Comparison of ENCODE assay signal across 23 cellular contexts in the genomic region with DNA sequence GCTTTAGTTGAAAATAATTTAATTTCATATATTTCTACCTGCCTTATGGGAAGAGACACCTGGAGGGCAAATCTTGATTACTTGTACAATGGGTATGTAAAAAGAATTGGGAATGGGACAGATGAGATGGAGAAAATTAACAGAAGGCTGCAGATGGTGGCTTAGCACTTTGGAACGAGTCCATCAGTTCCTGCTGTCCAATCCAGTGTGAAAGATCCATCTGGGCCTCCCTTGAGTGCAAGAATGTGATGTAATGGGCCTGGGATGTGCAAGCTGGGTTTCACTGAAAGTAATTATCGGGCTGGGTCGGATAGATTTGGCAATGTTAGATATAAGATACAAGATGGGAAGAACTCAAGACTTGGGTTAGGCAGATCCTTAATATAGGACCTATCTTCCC. TPM values are rescaled to one million over a fixed set of nuclear protein-coding genes. Genes with fewer than 3 reads are reported as not detected.
A peak's percentile ranks its signal among the peaks of the same experiment; 100 is the strongest.
DNase-seq lines count a peak whose midpoint lies in the region; ATAC-seq and TF ChIP-seq lines count a peak whose summit lies in the region.
"Had no signal": no experiment of that assay in that cellular context is flagged by ENCODE, and none has a peak within 500 bp of the region (broad histone marks: within the 10 kb centered on the region; RNA-seq: fewer than 3 reads in every experiment).

No MANE protein-coding gene starts in this region.

- no peak for ATAC-seq in activated T-helper 17 cell treated with anti-CD3 and anti-CD28 coated beads, Interleukin-2, amount 50 U/mL, for 72 hours (replicated peaks)
- no peak for ATAC-seq in natural killer cell
- ATAC-seq: activated T-cell treated with anti-CD3 and anti-CD28 coated beads, Interleukin-2, amount 50 U/mL, for 4 hours; naive thymus-derived CD4-positive, alpha-beta T cell; stimulated activated naive CD8-positive, alpha-beta T cell treated with anti-CD3 and anti-CD28 coated beads, Interleukin-15, Interleukin-2, amounts not matched to agents 100 U/mL and 50 U/mL, for 24 hours had no signal

- TF ChIP-seq CTCF in natural killer cell (IDR thresholded peaks at IDR 0.05) = no peak

- H3K4me3 Mint-ChIP-seq in activated T-helper 17 cell treated with anti-CD3 and anti-CD28 coated beads, Interleukin-2, amount 50 U/mL, for 72 hours = no peak overlapping the region
- H3K4me3 Mint-ChIP-seq in natural killer cell = no peak overlapping the region
- H3K4me3 Mint-ChIP-seq: activated T-cell treated with anti-CD3 and anti-CD28 coated beads, Interleukin-2, amount 50 U/mL, for 4 hours; CD14-positive monocyte; naive thymus-derived CD4-positive, alpha-beta T cell had no signal

- no peak overlapping the region for H3K27ac Mint-ChIP-seq in activated T-helper 17 cell treated with anti-CD3 and anti-CD28 coated beads, Interleukin-2, amount 50 U/mL, for 72 hours
- H3K27ac Mint-ChIP-seq in natural killer cell = no peak overlapping the region
- H3K27ac Mint-ChIP-seq: CD14-positive monocyte; naive thymus-derived CD4-positive, alpha-beta T cell had no signal

- in situ Hi-C loops in G401 (cut with HindIII; ENCODE audit: low sequenced_read_pairs) = no loop called here

- intact Hi-C loops in natural killer cell (cut with micrococcal nuclease) = no loop called here

- H3K4me1 Mint-ChIP-seq in activated T-helper 17 cell treated with anti-CD3 and anti-CD28 coated beads, Interleukin-2, amount 50 U/mL, for 72 hours = no peaks in the 10 kb centered on the region
- H3K4me1 Mint-ChIP-seq in natural killer cell = no peaks in the 10 kb centered on the region
- H3K4me1 Mint-ChIP-seq: CD14-positive monocyte; naive thymus-derived CD4-positive, alpha-beta T cell had no signal

- no peaks in the 10 kb centered on the region for H3K9me3 Mint-ChIP-seq in activated T-helper 17 cell treated with anti-CD3 and anti-CD28 coated beads, Interleukin-2, amount 50 U/mL, for 72 hours
- H3K9me3 Mint-ChIP-seq in natural killer cell = no peaks in the 10 kb centered on the region
- H3K9me3 Mint-ChIP-seq: activated T-cell treated with anti-CD3 and anti-CD28 coated beads, Interleukin-2, amount 50 U/mL, for 4 hours; naive thymus-derived CD4-positive, alpha-beta T cell had no signal

- DNase-seq in G401 (ENCODE audit: low spot score) (peak; percentile 99), NCI-H82 (lab: John Stamatoyannopoulos, UW) (peak; percentile 77), globus pallidus (ENCODE audit: low spot score) (peak; percentile 74), pons (ENCODE audit: low spot score) (peak; percentile 78), natural killer cell (no peak), DMS79 treated with DMSO at 0.1 percent for 48 hours (lab: John Stamatoyannopoulos, UW) (no peak)
- no peak for DNase-seq in stimulated activated CD4-positive, alpha-beta T cell treated with anti-CD3 and anti-CD28 coated beads, Interleukin-4, amount 100 ng/mL, for 24 hours
- DNase-seq: activated CD8-positive, alpha-beta memory T cell treated with anti-CD3 and anti-CD28 coated beads for 24 hours; activated naive CD4-positive, alpha-beta T cell treated with anti-CD3 and anti-CD28 coated beads, Interleukin-2, amount 50 U/mL, for 16 hours; activated T-cell treated with anti-CD3 and anti-CD28 coated beads, Interleukin-2, amount 50 U/mL, for 4 hours; aorta; colonic mucosa; mesendoderm; MV-4-11; naive thymus-derived CD4-positive, alpha-beta T cell; NCI-H2029; NCI-H510A treated with DMSO at 0.1 percent for 48 hours; small intestine; stimulated activated naive CD8-positive, alpha-beta T cell treated with anti-CD3 and anti-CD28 coated beads, Interleukin-15, Interleukin-2, amounts not matched to agents 100 U/mL and 50 U/mL, for 24 hours; transverse colon had no signal

- no peaks in the 10 kb centered on the region for H3K27me3 Mint-ChIP-seq in activated T-helper 17 cell treated with anti-CD3 and anti-CD28 coated beads, Interleukin-2, amount 50 U/mL, for 72 hours
- H3K27me3 Mint-ChIP-seq in natural killer cell (ENCODE audit: low read depth in 2 of 2) = peaks cover 2 to 9% of the 10 kb centered on the region in 2 donors

- no peaks in the 10 kb centered on the region for H3K36me3 Mint-ChIP-seq in activated T-helper 17 cell treated with anti-CD3 and anti-CD28 coated beads, Interleukin-2, amount 50 U/mL, for 72 hours (ENCODE audit: low read depth)
- H3K36me3 Mint-ChIP-seq in natural killer cell = no peaks in the 10 kb centered on the region
- H3K36me3 Mint-ChIP-seq: CD14-positive monocyte; naive thymus-derived CD4-positive, alpha-beta T cell had no signal

RNA-seq across cellular contexts. Expression of a gene that starts 42.0 kb away (rescaled TPM):
- 2.0 and 2.1 TPM in 2 replicates for total RNA-seq in G401 (2014; rRNA removed; shearing (Covaris generic))
- under 1 TPM; 0.06 to 0.19 TPM for total RNA-seq in activated T-helper 17 cell treated with anti-CD3 and anti-CD28 coated beads, Interleukin-2, amount 50 U/mL, for 72 hours
- under 1 TPM in 2 of 3 donors, not detected in 1; 0.02 to 0.45 TPM for total RNA-seq in natural killer cell
- total RNA-seq: HT-29 had no signal

Comparison
In these comparisons a context has a peak if more than half of its experiments do, and no peak if none do; other contexts are left out.
1. DNase-seq: peak in G401 (single experiment), NCI-H82 (single experiment), globus pallidus (single experiment) and pons (single experiment); none in stimulated activated CD4-positive, alpha-beta T cell treated with anti-CD3 and anti-CD28 coated beads, Interleukin-4, amount 100 ng/mL, for 24 hours (single experiment), natural killer cell (single experiment) and DMS79 treated with DMSO at 0.1 percent for 48 hours (single experiment).